Comparison of ENCODE assay signal across 1 cellular context in the genomic region with DNA sequence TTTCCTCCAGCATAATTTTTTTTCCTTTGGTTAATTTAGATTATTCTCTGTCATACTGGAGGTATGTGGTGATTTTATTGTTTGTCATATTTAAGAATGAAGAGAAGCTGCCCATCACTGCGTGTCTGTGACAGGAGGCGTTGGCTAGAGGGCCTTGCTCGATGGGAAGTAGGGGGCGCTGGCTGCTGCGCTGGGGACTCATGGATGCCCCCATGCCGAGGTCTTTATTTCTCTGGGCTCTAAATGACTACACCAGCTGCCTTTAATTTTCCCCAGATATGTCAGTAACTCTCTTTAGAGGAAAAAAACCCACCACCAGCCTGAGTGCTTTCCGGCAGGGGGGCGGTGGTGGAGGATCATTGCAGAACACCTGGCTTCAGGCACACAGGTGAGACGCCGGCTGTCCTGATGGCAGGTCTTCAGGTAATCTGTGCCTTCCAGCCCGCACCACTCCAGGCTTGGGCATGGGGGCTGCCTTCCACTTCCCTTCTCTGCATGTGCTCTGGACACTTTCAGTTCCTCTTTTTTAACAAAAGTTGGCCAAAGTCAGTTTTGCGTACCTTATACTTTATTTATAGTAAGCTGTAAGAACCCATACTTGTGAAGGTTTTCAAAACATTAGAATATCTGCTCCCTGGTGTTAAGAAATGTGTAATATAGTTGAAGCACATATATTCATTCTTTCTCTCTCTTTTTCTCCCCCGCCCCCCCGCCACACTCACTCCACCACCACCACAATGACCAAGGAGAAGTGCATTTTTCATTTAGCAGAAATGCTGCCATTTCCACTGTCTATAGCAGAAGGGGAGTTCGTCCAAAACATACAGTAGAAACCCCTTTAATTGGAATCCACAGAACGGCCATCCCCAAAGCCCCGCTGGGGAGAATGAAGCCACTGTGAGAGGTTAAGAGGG.
TF ChIP-seq lines count a peak whose summit lies in the region.

No MANE protein-coding gene starts in this region.

TF ChIP-seq in H1, 55 proteins besides CTCF, POLR2A, EP300 and RAD21:
- TF ChIP-seq SP4 (IDR thresholded peaks at IDR 0.05; ENCODE audit: low read length) (no peak), BCL11A (IDR thresholded peaks at IDR 0.05; ENCODE audit: low read depth in 2 of 2, low read length in 2 of 2) (no peak), EZH2 (IDR thresholded peaks at IDR 0.05; ENCODE audit: low read depth, low read length, severe bottlenecking) (no peak), RBBP5 (IDR thresholded peaks at IDR 0.05; ENCODE audit: borderline replicate concordance, low read depth, low read length) (no peak), BRCA1 (IDR thresholded peaks at IDR 0.05; ENCODE audit: low read depth, low read length) (no peak), JUN (IDR thresholded peaks at IDR 0.05; ENCODE audit: low read depth, low read length) (no peak), TCF12 (IDR thresholded peaks at IDR 0.05; ENCODE audit: low read depth, low read length) (no peak), SUZ12 (IDR thresholded peaks at IDR 0.05; ENCODE audit: low read length) (no peak), E2F6 (IDR thresholded peaks at IDR 0.05) (no peak), MAFK (IDR thresholded peaks at IDR 0.05; ENCODE audit: low read depth, low read length) (no peak)
- TF ChIP-seq, protein P1, sequence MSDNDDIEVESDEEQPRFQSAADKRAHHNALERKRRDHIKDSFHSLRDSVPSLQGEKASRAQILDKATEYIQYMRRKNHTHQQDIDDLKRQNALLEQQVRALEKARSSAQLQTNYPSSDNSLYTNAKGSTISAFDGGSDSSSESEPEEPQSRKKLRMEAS (IDR thresholded peaks at IDR 0.05), result no peak
